1 cellular context compared by ENCODE assay signal in genomic region chr11:63919267-63920125, GRCh38.
A peak's percentile ranks its signal among the peaks of the same experiment; 100 is the strongest.
TF ChIP-seq lines count a peak whose summit lies in the region.

No MANE protein-coding gene starts in this region.

TF ChIP-seq in HepG2, 621 proteins besides CTCF, POLR2A, EP300 and RAD21 (continued from another document):
- no peak; the same call in 1 of the 2 replicates for TF ChIP-seq ZBTB33 (CRISPR knock-in tag; IDR thresholded peaks at IDR 0.05)
- TF ChIP-seq BORCS8-MEF2B (CRISPR knock-in tag; IDR thresholded peaks at IDR 0.05): no peak
- 0 out of 2 replicates have a peak, but pooled peaks have one; percentile 15 for TF ChIP-seq GMEB1 (CRISPR knock-in tag; IDR thresholded peaks at IDR 0.05; ENCODE audit: borderline replicate concordance)
- TF ChIP-seq SRSF4 (IDR thresholded peaks at IDR 0.05; ENCODE audit: low read depth, low read length, poor library complexity, severe bottlenecking): no peak
- TF ChIP-seq MLXIP (CRISPR knock-in tag; IDR thresholded peaks at IDR 0.05; ENCODE audit: borderline replicate concordance): peak; percentile 22; the same call in 1 of the 2 replicates
